Comparison of ENCODE assay signal across 8 cellular contexts in the genomic region with DNA sequence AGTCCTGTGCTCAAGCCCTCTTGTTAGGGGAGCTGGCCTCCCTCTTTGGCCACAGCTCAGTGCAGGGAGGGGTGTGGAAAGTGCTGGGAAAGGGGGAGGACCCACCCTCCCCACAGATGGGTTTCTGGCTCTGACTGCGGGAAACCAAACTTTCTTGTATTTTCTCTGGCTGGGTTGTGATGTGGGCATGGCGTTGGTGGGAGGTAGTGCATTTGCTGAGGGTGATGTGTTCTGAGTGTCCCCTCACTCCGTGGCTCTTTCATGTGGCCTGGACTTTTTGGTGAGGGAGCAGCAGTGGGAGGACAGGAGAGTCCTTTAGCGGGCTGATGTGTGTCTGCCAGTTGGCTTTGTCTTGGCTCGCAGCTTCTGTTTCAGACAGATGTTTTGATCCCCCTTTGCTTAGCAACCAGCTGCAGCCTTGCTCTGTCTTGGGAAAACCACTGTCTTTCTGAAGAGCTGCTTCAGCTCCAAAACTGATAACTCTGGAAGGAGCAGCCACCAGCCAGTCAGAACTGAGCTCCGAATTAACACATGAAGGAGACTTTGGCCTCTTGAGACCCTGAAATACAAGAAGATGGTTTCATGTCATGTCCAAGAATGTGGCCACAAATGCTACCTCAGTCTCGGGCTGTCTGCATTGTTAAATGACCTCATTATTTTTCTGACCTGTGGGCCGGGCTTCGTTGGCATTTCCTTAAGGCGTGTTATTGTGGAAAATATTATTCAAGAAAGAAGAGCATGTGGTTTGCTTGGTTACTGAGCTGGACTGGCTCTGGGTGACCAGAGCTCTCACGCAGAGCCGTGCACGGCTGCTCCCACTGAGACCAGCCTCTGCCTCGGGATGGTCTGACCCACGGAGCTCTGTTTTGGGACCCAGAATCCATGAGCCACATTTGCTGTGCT. TPM values are rescaled to one million over a fixed set of nuclear protein-coding genes. Genes with fewer than 3 reads are reported as not detected.
DNase-seq lines count a peak whose midpoint lies in the region; ATAC-seq, FAIRE-seq and TF ChIP-seq lines count a peak whose summit lies in the region.

No MANE protein-coding gene starts in this region.

- FAIRE-seq in pancreas (lab: Jason Lieb, UNC) (no peak), D721Med (lab: Jason Lieb, UNC) (no peak)

- H4K20me1 ChIP-seq in GM23248 (ENCODE audit: insufficient read depth): no peaks in the 10 kb centered on the region

- H3K4me3 Mint-ChIP-seq in WTC11: no peak overlapping the region

- H3K79me2 ChIP-seq in GM23248 (ENCODE audit: insufficient read depth): peaks cover 93% of the 10 kb centered on the region

- no peak; the same call in 1 of the 2 replicates for ATAC-seq in WTC11
- ATAC-seq in pancreas: peak in 2 of 4 donors; percentile 7 to 11
- no peak for ATAC-seq in HG03039 (IDR thresholded peaks at IDR 0.05; ENCODE audit: unreplicated experiment)
- ATAC-seq in HG03045 (IDR thresholded peaks at IDR 0.05; ENCODE audit: unreplicated experiment): no peak

- POLR2A ChIA-PET in WTC11 (lab: Charles Lee): no interaction called here

- WGBS in GM23248 (ENCODE audit: low coverage in 1 of 2, low lambda C conversion rate in 2 of 2, missing lambda C conversion rate in 2 of 2), 2 experiments: 2 to 3% methylated on average over 15 of the region's 15 CpGs
- 63 to 64% methylated on average over 15 of the region's 15 CpGs for WGBS in pancreas, 2 donors

- peaks cover 32% of the 10 kb centered on the region for H3K4me1 ChIP-seq in GM23248 (ENCODE audit: insufficient read depth)
- H3K4me1 ChIP-seq in pancreas: peaks cover 19 to 47% (median 27%) of the 10 kb centered on the region in 3 donors

- H3K36me3 ChIP-seq in GM23248 (ENCODE audit: low read depth): no peaks in the 10 kb centered on the region
- no peaks in the 10 kb centered on the region for H3K36me3 ChIP-seq in pancreas

- H3K9me3 ChIP-seq in GM23248 (ENCODE audit: low read depth) (no peaks in the 10 kb centered on the region), pancreas (no peaks in the 10 kb centered on the region)

- DNase-seq in GM23248 (peak; percentile 97), WTC11 (ENCODE audit: low spot score) (no peak), fibroblast of the aortic adventitia (ENCODE audit: low read depth) (peak; percentile 93), pancreas (peak in 2 of 6 donors; percentile 29 to 49), NCI-H345 treated with DMSO at 0.1 percent for 48 hours (lab: John Stamatoyannopoulos, UW; ENCODE audit: unreplicated experiment) (no peak), D721Med (ENCODE audit: insufficient read length, low spot score) (no peak)

- intact Hi-C loops in pancreas (cut with DNase I): no loop called here

- peak overlapping the region; percentile 87 for H3K9ac ChIP-seq in GM23248

- H3K27me3 ChIP-seq in GM23248 (replicated peaks; ENCODE audit: insufficient read depth) (no peaks in the 10 kb centered on the region), pancreas (no peaks in the 10 kb centered on the region)

- in situ Hi-C loops in GM23248 (cut with MboI): no loop called here

- peak overlapping the region; percentile 94 for H3K27ac Mint-ChIP-seq in WTC11

- H3F3A ChIP-seq in GM23248 (ENCODE audit: insufficient read depth): peaks cover 29% of the 10 kb centered on the region

- H3K9me2 ChIP-seq in GM23248 (ENCODE audit: insufficient read depth): no peaks in the 10 kb centered on the region

- H3K27me3 Mint-ChIP-seq in WTC11 (ENCODE audit: low read depth): no peaks in the 10 kb centered on the region

- TF ChIP-seq CTCF in WTC11 (IDR thresholded peaks at IDR 0.05) (no peak), fibroblast of the aortic adventitia (IDR thresholded peaks at IDR 0.05; ENCODE audit: insufficient read depth, low read length) (no peak), pancreas (IDR thresholded peaks at IDR 0.05) (no peak), D721Med (IDR thresholded peaks at IDR 0.05; ENCODE audit: insufficient read depth, missing control alignments) (no peak)

- H3K4me2 ChIP-seq in GM23248 (ENCODE audit: unreplicated experiment): peak overlapping the region; percentile 83

- peaks cover 7% of the 10 kb centered on the region for H3K9me3 Mint-ChIP-seq in WTC11

- peak overlapping the region; percentile 47 for H2AFZ ChIP-seq in GM23248

- H3K4me1 Mint-ChIP-seq in WTC11: peaks cover 36% of the 10 kb centered on the region

- H3K4me3 ChIP-seq in GM23248 (peak overlapping the region; percentile 37), fibroblast of the aortic adventitia (ENCODE audit: low read depth, low read length) (peak overlapping the region; percentile 26), pancreas (no peak overlapping the region)

- H3K27ac ChIP-seq in GM23248: peak overlapping the region; percentile 100
- H3K27ac ChIP-seq in pancreas: peak overlapping the region in 3 of 4 donors; percentile 31 to 56 (median 34)

- CTCF ChIA-PET in WTC11 (lab: Charles Lee): interaction anchor here (0.9 kb wide), 1 partner anchor 23 kb away, joined by 4 read pairs; no protein-coding TSS in a partner anchor

- H3K36me3 Mint-ChIP-seq in WTC11: peaks cover 7% of the 10 kb centered on the region

TF ChIP-seq in WTC11, 78 proteins besides CTCF, POLR2A, EP300 and RAD21:
- TF ChIP-seq, protein P1, sequence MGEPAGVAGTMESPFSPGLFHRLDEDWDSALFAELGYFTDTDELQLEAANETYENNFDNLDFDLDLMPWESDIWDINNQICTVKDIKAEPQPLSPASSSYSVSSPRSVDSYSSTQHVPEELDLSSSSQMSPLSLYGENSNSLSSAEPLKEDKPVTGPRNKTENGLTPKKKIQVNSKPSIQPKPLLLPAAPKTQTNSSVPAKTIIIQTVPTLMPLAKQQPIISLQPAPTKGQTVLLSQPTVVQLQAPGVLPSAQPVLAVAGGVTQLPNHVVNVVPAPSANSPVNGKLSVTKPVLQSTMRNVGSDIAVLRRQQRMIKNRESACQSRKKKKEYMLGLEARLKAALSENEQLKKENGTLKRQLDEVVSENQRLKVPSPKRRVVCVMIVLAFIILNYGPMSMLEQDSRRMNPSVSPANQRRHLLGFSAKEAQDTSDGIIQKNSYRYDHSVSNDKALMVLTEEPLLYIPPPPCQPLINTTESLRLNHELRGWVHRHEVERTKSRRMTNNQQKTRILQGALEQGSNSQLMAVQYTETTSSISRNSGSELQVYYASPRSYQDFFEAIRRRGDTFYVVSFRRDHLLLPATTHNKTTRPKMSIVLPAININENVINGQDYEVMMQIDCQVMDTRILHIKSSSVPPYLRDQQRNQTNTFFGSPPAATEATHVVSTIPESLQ (CRISPR knock-in tag; IDR thresholded peaks at IDR 0.05): no peak
- TF ChIP-seq JUN (CRISPR knock-in tag; IDR thresholded peaks at IDR 0.05): no peak
- TF ChIP-seq, protein P2, sequence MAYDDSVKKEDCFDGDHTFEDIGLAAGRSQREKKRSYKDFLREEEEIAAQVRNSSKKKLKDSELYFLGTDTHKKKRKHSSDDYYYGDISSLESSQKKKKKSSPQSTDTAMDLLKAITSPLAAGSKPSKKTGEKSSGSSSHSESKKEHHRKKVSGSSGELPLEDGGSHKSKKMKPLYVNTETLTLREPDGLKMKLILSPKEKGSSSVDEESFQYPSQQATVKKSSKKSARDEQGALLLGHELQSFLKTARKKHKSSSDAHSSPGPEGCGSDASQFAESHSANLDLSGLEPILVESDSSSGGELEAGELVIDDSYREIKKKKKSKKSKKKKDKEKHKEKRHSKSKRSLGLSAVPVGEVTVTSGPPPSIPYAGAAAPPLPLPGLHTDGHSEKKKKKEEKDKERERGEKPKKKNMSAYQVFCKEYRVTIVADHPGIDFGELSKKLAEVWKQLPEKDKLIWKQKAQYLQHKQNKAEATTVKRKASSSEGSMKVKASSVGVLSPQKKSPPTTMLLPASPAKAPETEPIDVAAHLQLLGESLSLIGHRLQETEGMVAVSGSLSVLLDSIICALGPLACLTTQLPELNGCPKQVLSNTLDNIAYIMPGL (CRISPR knock-in tag; IDR thresholded peaks at IDR 0.05): no peak
- TF ChIP-seq, protein P3, sequence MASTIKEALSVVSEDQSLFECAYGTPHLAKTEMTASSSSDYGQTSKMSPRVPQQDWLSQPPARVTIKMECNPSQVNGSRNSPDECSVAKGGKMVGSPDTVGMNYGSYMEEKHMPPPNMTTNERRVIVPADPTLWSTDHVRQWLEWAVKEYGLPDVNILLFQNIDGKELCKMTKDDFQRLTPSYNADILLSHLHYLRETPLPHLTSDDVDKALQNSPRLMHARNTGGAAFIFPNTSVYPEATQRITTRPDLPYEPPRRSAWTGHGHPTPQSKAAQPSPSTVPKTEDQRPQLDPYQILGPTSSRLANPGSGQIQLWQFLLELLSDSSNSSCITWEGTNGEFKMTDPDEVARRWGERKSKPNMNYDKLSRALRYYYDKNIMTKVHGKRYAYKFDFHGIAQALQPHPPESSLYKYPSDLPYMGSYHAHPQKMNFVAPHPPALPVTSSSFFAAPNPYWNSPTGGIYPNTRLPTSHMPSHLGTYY (CRISPR knock-in tag; IDR thresholded peaks at IDR 0.05): no peak

RNA-seq across cellular contexts. Expression of a gene that starts 21.5 kb away (rescaled TPM):
- total RNA-seq in GM23248 (2014; rRNA removed; shearing (Covaris generic)): 25.3 and 28.6 TPM in 2 replicates
- 17.6 and 20.5 TPM in 2 replicates for polyA plus RNA-seq in GM23248 (2016; fragmentation: Nextera tagmentation; extraction: Ambion mirVana)
- 11.8 to 15.3 TPM (median 12.4 TPM) in 3 replicates for total RNA-seq in WTC11 (2021)
- total RNA-seq in fibroblast of the aortic adventitia (ENCODE audit: low replicate concordance): 15.2 and 73.6 TPM in 2 replicates
- total RNA-seq in pancreas: 10 to 100 TPM in 3 of 6 donors, 1 to 10 TPM in 3; 8.1 to 17.1 (median 10.1) TPM
- polyA plus RNA-seq in pancreas: 1 to 10 TPM; 7.9 to 8.6 TPM

Comparison
In these comparisons a context has a peak if more than half of its experiments do, and no peak if none do; other contexts are left out.
1. DNase-seq: peak in GM23248 (single experiment) and fibroblast of the aortic adventitia (single experiment); none in WTC11 (single experiment), NCI-H345 treated with DMSO at 0.1 percent for 48 hours (single experiment) and D721Med (single experiment).
2. H3K4me3 ChIP-seq: peak in GM23248 (single experiment) and fibroblast of the aortic adventitia (single experiment); none in pancreas (0 of 4).